ENCODE assay signal across 8 cellular contexts in the genomic region with DNA sequence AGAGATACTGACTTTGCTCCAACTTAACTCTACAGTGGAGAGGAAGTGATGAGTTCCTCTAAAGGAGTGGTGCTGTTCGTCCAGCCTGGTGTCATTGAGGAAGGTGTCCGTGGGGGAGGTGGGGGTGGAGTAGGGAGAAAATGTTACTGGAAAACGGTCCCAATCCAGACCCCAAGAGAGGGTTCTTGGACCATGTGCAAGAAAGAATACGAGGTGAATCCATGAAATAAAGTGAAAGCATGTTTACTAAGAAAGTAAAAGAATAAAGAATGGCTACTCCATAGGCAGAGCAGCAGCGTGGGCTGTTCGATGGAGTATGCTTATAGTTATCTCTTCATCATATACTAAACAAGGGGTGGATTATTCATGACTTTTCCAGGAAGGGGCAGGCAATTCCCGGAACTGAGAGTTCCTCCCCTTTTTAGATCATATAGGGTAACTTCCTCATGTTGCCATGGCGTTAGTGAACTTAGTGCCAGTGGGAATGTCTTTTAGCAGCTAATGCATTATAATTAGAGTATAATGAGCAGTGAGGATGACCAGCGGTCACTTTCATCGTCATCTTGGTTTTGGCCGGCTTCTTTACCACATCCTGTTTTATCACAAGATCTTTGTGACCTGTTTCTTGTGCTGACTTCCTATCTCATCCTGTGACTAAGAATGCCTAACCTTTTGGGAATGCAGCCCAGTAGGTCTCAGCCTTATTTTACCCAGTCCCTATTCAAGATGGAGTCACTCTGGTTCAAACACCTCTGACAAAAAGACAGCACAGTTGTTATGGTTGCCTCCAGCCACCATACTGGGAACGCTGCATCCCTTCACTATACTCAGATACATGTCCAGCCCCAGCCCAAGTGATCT. TPM values are rescaled to one million over a fixed set of nuclear protein-coding genes. Genes with fewer than 3 reads are reported as not detected.
DNase-seq lines count a peak whose midpoint lies in the region; ATAC-seq, FAIRE-seq and TF ChIP-seq lines count a peak whose summit lies in the region.

No MANE protein-coding gene starts in this region.

- H3K9me3 Mint-ChIP-seq in astrocyte (ENCODE audit: unreplicated experiment): no peaks in the 10 kb centered on the region
- H3K9me3 Mint-ChIP-seq in naive thymus-derived CD8-positive, alpha-beta T cell: no peaks in the 10 kb centered on the region

- DNase-seq in Ammon's horn (ENCODE audit: low spot score) (peak; percentile 35), SK-MEL-5 (ENCODE audit: low read depth, low spot score) (peak; percentile 81), astrocyte (ENCODE audit: low read depth) (peak; percentile 91), dedifferentiated amniotic fluid mesenchymal stem cell (ENCODE audit: extremely low spot score) (no peak), NCI-H187 treated with DMSO at 0.1 percent for 48 hours (lab: John Stamatoyannopoulos, UW) (no peak), mucosa of gallbladder (ENCODE audit: low spot score) (no peak)
- DNase-seq in naive thymus-derived CD8-positive, alpha-beta T cell: no peak
- DNase-seq in NK-92 treated with Interleukin-12 subunit alpha and Interleukin-12 subunit beta, amount 100 ng/mL, for 24 hours (lab: John Stamatoyannopoulos, UW): no peak

- POLR2A ChIA-PET in naive thymus-derived CD8-positive, alpha-beta T cell (lab: Charles Lee): no interaction called here

- H3K4me2 ChIP-seq in astrocyte (ENCODE audit: low read length): peak overlapping the region; percentile 68

- H3K4me3 ChIP-seq in astrocyte (ENCODE audit: insufficient read depth, low read depth, low read length): peak overlapping the region; percentile 22

- no peaks in the 10 kb centered on the region for H3K79me2 ChIP-seq in astrocyte (ENCODE audit: insufficient read depth, low read length)

- in situ Hi-C loops in SK-MEL-5 (cut with HindIII; ENCODE audit: low pct_unique_long_range_greater_than_20kb, low sequenced_read_pairs): no loop called here

- H3K4me3 Mint-ChIP-seq in astrocyte (ENCODE audit: unreplicated experiment): no peak overlapping the region
- H3K4me3 Mint-ChIP-seq in naive thymus-derived CD8-positive, alpha-beta T cell: peak overlapping the region in 7 of 10 donors; percentile 13 to 45 (median 29)

- H3K9me3 ChIP-seq in astrocyte (ENCODE audit: insufficient read depth, low read depth, low read length): no peaks in the 10 kb centered on the region

- peaks cover 39% of the 10 kb centered on the region for H3K4me1 ChIP-seq in astrocyte (ENCODE audit: insufficient read depth, low read length)

- H4K20me1 ChIP-seq in astrocyte (ENCODE audit: insufficient read depth, low read length): no peaks in the 10 kb centered on the region

- H2AFZ ChIP-seq in astrocyte (ENCODE audit: low read depth, low read length): peak overlapping the region; percentile 40

- peak; percentile 65 for FAIRE-seq in astrocyte (lab: Jason Lieb, UNC)

- H3K4me1 Mint-ChIP-seq in astrocyte (ENCODE audit: low read depth, unreplicated experiment): peaks cover 24% of the 10 kb centered on the region
- H3K4me1 Mint-ChIP-seq in naive thymus-derived CD8-positive, alpha-beta T cell: peaks cover 2 to 19% (median 12%) of the 10 kb centered on the region in 4 donors

- H3K27ac ChIP-seq in astrocyte (ENCODE audit: low read depth, low read length): peak overlapping the region; percentile 69

- H3K9ac ChIP-seq in astrocyte (ENCODE audit: low read length): no peak overlapping the region

- no peak for TF ChIP-seq CTCF in astrocyte (IDR thresholded peaks at IDR 0.05; ENCODE audit: insufficient read depth, low read depth, low read length)

- H3K27me3 ChIP-seq in astrocyte (ENCODE audit: insufficient read depth, low read length): no peaks in the 10 kb centered on the region

- no peaks in the 10 kb centered on the region for H3K36me3 Mint-ChIP-seq in astrocyte (ENCODE audit: low read depth, unreplicated experiment)
- no peaks in the 10 kb centered on the region for H3K36me3 Mint-ChIP-seq in naive thymus-derived CD8-positive, alpha-beta T cell

- no peak for ATAC-seq in naive thymus-derived CD8-positive, alpha-beta T cell

- H3K27me3 Mint-ChIP-seq in astrocyte (ENCODE audit: low read depth, unreplicated experiment): peaks cover 2% of the 10 kb centered on the region
- peaks cover 5 to 46% (median 17%) of the 10 kb centered on the region in 5 donors for H3K27me3 Mint-ChIP-seq in naive thymus-derived CD8-positive, alpha-beta T cell

- no peaks in the 10 kb centered on the region for H3K36me3 ChIP-seq in astrocyte (ENCODE audit: insufficient read depth, low read length)

- peak overlapping the region; percentile 29 for H3K27ac Mint-ChIP-seq in astrocyte (ENCODE audit: unreplicated experiment)
- H3K27ac Mint-ChIP-seq in naive thymus-derived CD8-positive, alpha-beta T cell: peak overlapping the region in 1 of 10 donors; percentile 66

RNA-seq across cellular contexts. Expression of a gene that starts 38.6 kb away (rescaled TPM):
- not detected in 2 replicates for total RNA-seq in SK-MEL-5 (2014; rRNA removed; shearing (Covaris generic))
- not detected in 2 replicates for polyA plus RNA-seq in SK-MEL-5 (2015; cell fraction: cytosol; rRNA removed)
- not detected in 2 replicates for polyA plus RNA-seq in SK-MEL-5 (2015; cell fraction: nucleus; rRNA removed)
- total RNA-seq in astrocyte (0.32 TPM in 1 of 2 replicates, not detected in the other), mucosa of gallbladder (42.9 TPM)
- total RNA-seq in naive thymus-derived CD8-positive, alpha-beta T cell: 1 to 10 TPM; 1.2 to 1.4 TPM
- not detected for polyA plus RNA-seq in naive thymus-derived CD8-positive, alpha-beta T cell

Comparison
In these comparisons a context has a peak if more than half of its experiments do, and no peak if none do; other contexts are left out.
1. DNase-seq: peak in Ammon's horn (single experiment), SK-MEL-5 (single experiment) and astrocyte (single experiment); none in naive thymus-derived CD8-positive, alpha-beta T cell (0 of 10), dedifferentiated amniotic fluid mesenchymal stem cell (single experiment), NCI-H187 treated with DMSO at 0.1 percent for 48 hours (single experiment), NK-92 treated with Interleukin-12 subunit alpha and Interleukin-12 subunit beta, amount 100 ng/mL, for 24 hours (single experiment) and mucosa of gallbladder (single experiment).
2. RNA of a gene that starts 38.6 kb away (total RNA-seq): 42.9 TPM in mucosa of gallbladder (single experiment); 1.2 to 1.4 TPM in naive thymus-derived CD8-positive, alpha-beta T cell, 0.32 TPM in astrocyte and not detected in SK-MEL-5; every median in the first group is over 10 times any median in the second.